Comparison of ENCODE assay signal across 9 cellular contexts in genomic region chr15:62896969-62897486, GRCh38.
DNase-seq lines count a peak whose midpoint lies in the region; ATAC-seq and TF ChIP-seq lines count a peak whose summit lies in the region.
"Had no signal": no experiment of that assay in that cellular context is flagged by ENCODE, and none has a peak within 500 bp of the region (broad histone marks: within the 10 kb centered on the region; RNA-seq: fewer than 3 reads in every experiment).

No MANE protein-coding gene starts in this region.

- DNase-seq in A172 (ENCODE audit: low spot score): peak; percentile 98
- peak; percentile 100 for DNase-seq in NCI-H226
- no peak for DNase-seq in endothelial cell (ENCODE audit: low spot score)
- peak; percentile 94 for DNase-seq in mucosa of gallbladder (ENCODE audit: low spot score)
- no peak for DNase-seq in NCI-H2171 (lab: John Stamatoyannopoulos, UW)
- DNase-seq in stimulated activated CD4-positive, alpha-beta T cell treated with anti-CD3 and anti-CD28 coated beads, Interleukin-2, amount 100 ng/mL, for 48 hours: no peak
- DNase-seq in CD4-positive, alpha-beta T cell: no peak

- H3K9me3 ChIP-seq in CD4-positive, alpha-beta T cell (ENCODE audit: control insufficient read depth, low read length): no peaks in the 10 kb centered on the region
- H3K9me3 ChIP-seq: BLaER1 treated with 17β-estradiol and CSF1 and Interleukin-3, amounts not matched to agents 10 nM and 100 nM had no signal

- H3K27me3 Mint-ChIP-seq in endothelial cell (ENCODE audit: unreplicated experiment): no peaks in the 10 kb centered on the region
- H3K27me3 Mint-ChIP-seq in CD4-positive, alpha-beta T cell: peaks cover 17% of the 10 kb centered on the region

- H3K27ac ChIP-seq in CD4-positive, alpha-beta T cell (ENCODE audit: low read depth, low read length): no peak overlapping the region
- H3K27ac ChIP-seq: BLaER1 treated with 17β-estradiol and CSF1 and Interleukin-3, amounts not matched to agents 10 nM and 100 nM had no signal

- H3K9me3 Mint-ChIP-seq in endothelial cell (ENCODE audit: unreplicated experiment): no peaks in the 10 kb centered on the region
- no peaks in the 10 kb centered on the region for H3K9me3 Mint-ChIP-seq in CD4-positive, alpha-beta T cell

- CTCF ChIA-PET in CD4-positive, alpha-beta T cell (lab: Charles Lee): no interaction called here

- POLR2A ChIA-PET in CD4-positive, alpha-beta T cell (lab: Charles Lee): no interaction called here

- H3K27ac Mint-ChIP-seq in endothelial cell (ENCODE audit: unreplicated experiment): peak overlapping the region; percentile 99
- H3K27ac Mint-ChIP-seq in CD4-positive, alpha-beta T cell: no peak overlapping the region

- no peak for TF ChIP-seq CTCF in endothelial cell (IDR thresholded peaks at IDR 0.05; ENCODE audit: unreplicated experiment)
- TF ChIP-seq CTCF in CD4-positive, alpha-beta T cell (IDR thresholded peaks at IDR 0.05): no peak

- peaks cover 3% of the 10 kb centered on the region for H3K27me3 ChIP-seq in CD4-positive, alpha-beta T cell (ENCODE audit: control insufficient read depth, insufficient read depth, low read length)
- H3K27me3 ChIP-seq: BLaER1 treated with 17β-estradiol and CSF1 and Interleukin-3, amounts not matched to agents 10 nM and 100 nM had no signal

- intact Hi-C loops in CD4-positive, alpha-beta T cell (cut with DNase I, micrococcal nuclease): no loop called here

- ATAC-seq in HG03521 (IDR thresholded peaks at IDR 0.05; ENCODE audit: unreplicated experiment): no peak
- no peak for ATAC-seq in CD4-positive, alpha-beta T cell (ENCODE audit: poor library complexity)

- peaks cover 38% of the 10 kb centered on the region for H3K4me1 Mint-ChIP-seq in endothelial cell (ENCODE audit: unreplicated experiment)
- H3K4me1 Mint-ChIP-seq in CD4-positive, alpha-beta T cell (ENCODE audit: low read depth): no peaks in the 10 kb centered on the region

- no peak overlapping the region for H3K4me3 Mint-ChIP-seq in endothelial cell (ENCODE audit: unreplicated experiment)
- H3K4me3 Mint-ChIP-seq in CD4-positive, alpha-beta T cell: no peak overlapping the region

- H3K36me3 Mint-ChIP-seq in endothelial cell (ENCODE audit: low read depth, unreplicated experiment): no peaks in the 10 kb centered on the region
- no peaks in the 10 kb centered on the region for H3K36me3 Mint-ChIP-seq in CD4-positive, alpha-beta T cell (ENCODE audit: low read depth)

Comparison
In these comparisons a context has a peak if more than half of its experiments do, and no peak if none do; other contexts are left out.
1. DNase-seq: peak in A172 (single experiment), NCI-H226 (single experiment) and mucosa of gallbladder (single experiment); none in endothelial cell (single experiment), NCI-H2171 (single experiment), stimulated activated CD4-positive, alpha-beta T cell treated with anti-CD3 and anti-CD28 coated beads, Interleukin-2, amount 100 ng/mL, for 48 hours (0 of 2) and CD4-positive, alpha-beta T cell (0 of 10).